ENCODE assay signal across 15 cellular contexts in genomic region chr10:101575580-101576228, GRCh38.
"Had no signal": no experiment of that assay in that cellular context is flagged by ENCODE, and none has a peak within 500 bp of the region (broad histone marks: within the 10 kb centered on the region; RNA-seq: fewer than 3 reads in every experiment).

No MANE protein-coding gene starts in this region.

- H3K9ac ChIP-seq: parathyroid adenoma had no signal

- H3K27me3 ChIP-seq: gastroesophageal sphincter, uterus had no signal

- H3K4me3 ChIP-seq: gastroesophageal sphincter, skin epidermis, uterus had no signal

- H3K4me3 Mint-ChIP-seq: activated CD4-positive, alpha-beta memory T cell treated with anti-CD3 and anti-CD28 coated beads, Interleukin-2, amount 10 ng/mL, durations not matched to agents 7 days and 5 days; activated T-helper 1 cell treated with anti-CD3 and anti-CD28 coated beads, Interleukin-12 subunit alpha, Interleukin-12 subunit beta, Interleukin-2, Interleukin-4 antibody, amounts not matched to agents 30 ng/mL and 10 ng/mL and 1 ng/mL, durations not matched to agents 14 hours and 24 hours and 36 hours had no signal

- H3K27me3 Mint-ChIP-seq: activated CD4-positive, alpha-beta memory T cell treated with anti-CD3 and anti-CD28 coated beads, Interleukin-2, amount 10 ng/mL, durations not matched to agents 7 days and 5 days had no signal

- H3K9me3 Mint-ChIP-seq: activated CD4-positive, alpha-beta memory T cell treated with anti-CD3 and anti-CD28 coated beads, Interleukin-2, amount 10 ng/mL, durations not matched to agents 7 days and 5 days; activated T-helper 1 cell treated with anti-CD3 and anti-CD28 coated beads, Interleukin-12 subunit alpha, Interleukin-12 subunit beta, Interleukin-2, Interleukin-4 antibody, amounts not matched to agents 30 ng/mL and 10 ng/mL and 1 ng/mL, durations not matched to agents 14 hours and 24 hours and 36 hours had no signal

- ATAC-seq: gastroesophageal sphincter had no signal

- FAIRE-seq: astrocyte, TTC549 had no signal

- H3K79me2 ChIP-seq: parathyroid adenoma had no signal

- DNase-seq: activated CD4-positive, alpha-beta memory T cell treated with anti-CD3 and anti-CD28 coated beads, Interleukin-2, amount 10 ng/mL, durations not matched to agents 7 days and 5 days; activated CD4-positive, alpha-beta T cell treated with anti-CD3 and anti-CD28 coated beads for 1 hour; activated CD8-positive, alpha-beta memory T cell treated with anti-CD3 and anti-CD28 coated beads, Interleukin-2, amount 50 U/mL, for 4 hours; activated naive CD4-positive, alpha-beta T cell; caudate nucleus; cortex of kidney; effector CD8-positive, alpha-beta T cell; retina; uterus had no signal

- H3K27ac Mint-ChIP-seq: activated CD4-positive, alpha-beta memory T cell treated with anti-CD3 and anti-CD28 coated beads, Interleukin-2, amount 10 ng/mL, durations not matched to agents 7 days and 5 days; activated T-helper 1 cell treated with anti-CD3 and anti-CD28 coated beads, Interleukin-12 subunit alpha, Interleukin-12 subunit beta, Interleukin-2, Interleukin-4 antibody, amounts not matched to agents 30 ng/mL and 10 ng/mL and 1 ng/mL, durations not matched to agents 14 hours and 24 hours and 36 hours had no signal

- H3K36me3 ChIP-seq: uterus had no signal

- H2AFZ ChIP-seq: parathyroid adenoma had no signal

- H3K27ac ChIP-seq: gastroesophageal sphincter, parathyroid adenoma, skin epidermis, uterus had no signal
